In the genomic region with DNA sequence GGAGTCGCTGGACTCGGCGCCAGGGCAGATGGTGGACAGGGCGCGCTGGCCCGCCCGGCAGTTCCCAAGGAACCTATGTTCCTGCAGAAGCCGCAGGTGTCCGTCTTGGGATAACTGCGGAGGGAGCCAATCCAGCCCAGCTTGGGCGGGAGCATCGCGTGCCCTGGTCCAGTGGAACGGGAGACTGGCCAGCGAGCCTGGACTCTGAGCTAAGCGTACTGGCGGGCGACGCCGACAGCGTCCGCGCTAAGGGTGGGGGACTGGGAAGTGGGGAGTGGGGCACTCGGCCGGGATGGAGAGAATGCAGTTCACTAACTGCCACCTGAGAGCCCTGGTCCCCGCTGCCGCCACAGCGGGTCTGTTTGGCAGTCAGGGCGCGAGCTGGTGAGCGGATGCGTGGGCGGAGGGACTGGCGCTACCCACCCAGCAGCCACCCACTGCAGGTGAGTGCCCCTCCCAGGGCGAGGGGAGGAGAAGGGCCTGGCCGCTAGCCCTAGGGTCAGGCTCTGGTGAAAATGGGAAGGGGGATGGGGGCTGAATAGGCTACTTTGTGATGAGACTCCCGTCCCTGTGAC, we compare ENCODE assay signal across 8 cellular contexts. TPM values are rescaled to one million over a fixed set of nuclear protein-coding genes. Genes with fewer than 3 reads are reported as not detected.
DNase-seq lines count a peak whose midpoint lies in the region; ATAC-seq and TF ChIP-seq lines count a peak whose summit lies in the region.

No MANE protein-coding gene starts in this region.

- H3K27ac ChIP-seq in RWPE2 (ENCODE audit: poor library complexity, severe bottlenecking) = no peak overlapping the region

- peak overlapping the region; percentile 84 for H3K4me3 Mint-ChIP-seq in dendritic cell treated with granulocyte-macrophage colony-stimulating factor and Interleukin-4, amounts not matched to agents 40 ng/mL and 50 ng/mL, for 4 days
- peak overlapping the region; percentile 76 to 94 (median 84) for H3K4me3 Mint-ChIP-seq in naive thymus-derived CD8-positive, alpha-beta T cell

- no peak overlapping the region for H3K27ac Mint-ChIP-seq in dendritic cell treated with granulocyte-macrophage colony-stimulating factor and Interleukin-4, amounts not matched to agents 40 ng/mL and 50 ng/mL, for 4 days
- peak overlapping the region in 1 of 10 donors; percentile 71 for H3K27ac Mint-ChIP-seq in naive thymus-derived CD8-positive, alpha-beta T cell

- POLR2A ChIA-PET in naive thymus-derived CD8-positive, alpha-beta T cell (lab: Charles Lee) = no interaction called here

- no peaks in the 10 kb centered on the region for H3K9me3 ChIP-seq in RWPE2 (ENCODE audit: severe bottlenecking)

- H3K36me3 Mint-ChIP-seq in dendritic cell treated with granulocyte-macrophage colony-stimulating factor and Interleukin-4, amounts not matched to agents 40 ng/mL and 50 ng/mL, for 4 days (ENCODE audit: low read depth) = no peaks in the 10 kb centered on the region
- no peaks in the 10 kb centered on the region for H3K36me3 Mint-ChIP-seq in naive thymus-derived CD8-positive, alpha-beta T cell

- H3K4me1 ChIP-seq in RWPE2 (ENCODE audit: insufficient read depth, poor library complexity, severe bottlenecking) = no peaks in the 10 kb centered on the region

- peaks cover 37% of the 10 kb centered on the region for H3K4me1 Mint-ChIP-seq in dendritic cell treated with granulocyte-macrophage colony-stimulating factor and Interleukin-4, amounts not matched to agents 40 ng/mL and 50 ng/mL, for 4 days (ENCODE audit: low read depth)
- H3K4me1 Mint-ChIP-seq in naive thymus-derived CD8-positive, alpha-beta T cell = peaks cover 18 to 47% (median 20%) of the 10 kb centered on the region in 4 donors

- peaks cover 75% of the 10 kb centered on the region for H3K27me3 Mint-ChIP-seq in dendritic cell treated with granulocyte-macrophage colony-stimulating factor and Interleukin-4, amounts not matched to agents 40 ng/mL and 50 ng/mL, for 4 days
- H3K27me3 Mint-ChIP-seq in naive thymus-derived CD8-positive, alpha-beta T cell = peaks cover 5 to 23% (median 20%) of the 10 kb centered on the region in 5 donors

- ATAC-seq in RWPE2 (ENCODE audit: low read depth) = no peak
- ATAC-seq in naive thymus-derived CD8-positive, alpha-beta T cell = no peak
- ATAC-seq in GM21717 (IDR thresholded peaks at IDR 0.05; ENCODE audit: unreplicated experiment) = no peak
- no peak for ATAC-seq in GM19467 (IDR thresholded peaks at IDR 0.05; ENCODE audit: unreplicated experiment)

- TF ChIP-seq CTCF in AG09309 (IDR thresholded peaks at IDR 0.05; ENCODE audit: control insufficient read depth, insufficient read depth, low read depth, low read length, missing control alignments) = no peak
- no peak for TF ChIP-seq CTCF in RWPE2 (IDR thresholded peaks at IDR 0.05; ENCODE audit: poor library complexity, severe bottlenecking)

- no peaks in the 10 kb centered on the region for H3K36me3 ChIP-seq in RWPE2 (ENCODE audit: low read depth)

- H3K4me3 ChIP-seq in AG09309 (ENCODE audit: control insufficient read depth, low read depth, low read length) (peak overlapping the region; percentile 67), RWPE2 (ENCODE audit: severe bottlenecking) (peak overlapping the region; percentile 38)

- peaks cover 16% of the 10 kb centered on the region for H3K27me3 ChIP-seq in RWPE2 (ENCODE audit: insufficient read depth, poor library complexity, severe bottlenecking)

- intact Hi-C loops in dendritic cell treated with granulocyte-macrophage colony-stimulating factor and Interleukin-4, amounts not matched to agents 40 ng/mL and 50 ng/mL, for 4 days (cut with micrococcal nuclease) = loop anchor here (10.0 kb wide), 1 partner anchor 123 kb away; no protein-coding TSS in a partner anchor

- DNase-seq in AG09309 (ENCODE audit: low read depth) (no peak), RWPE2 (ENCODE audit: low spot score) (no peak), hepatic stellate cell (ENCODE audit: low spot score) (no peak), GDM1 (lab: John Stamatoyannopoulos, UW) (no peak)
- DNase-seq in naive thymus-derived CD8-positive, alpha-beta T cell = peak in 3 of 10 donors; percentile 17 to 27 (median 24)

- H3K9me3 Mint-ChIP-seq in dendritic cell treated with granulocyte-macrophage colony-stimulating factor and Interleukin-4, amounts not matched to agents 40 ng/mL and 50 ng/mL, for 4 days = no peaks in the 10 kb centered on the region
- peaks cover 0 to 2% (median 0%) of the 10 kb centered on the region in 9 donors for H3K9me3 Mint-ChIP-seq in naive thymus-derived CD8-positive, alpha-beta T cell

RNA-seq across cellular contexts. Expression of gene MAMLD1, which starts 1.3 kb away (rescaled TPM):
- total RNA-seq in naive thymus-derived CD8-positive, alpha-beta T cell = under 1 TPM; 0.30 to 0.31 TPM
- polyA plus RNA-seq in naive thymus-derived CD8-positive, alpha-beta T cell = under 1 TPM in 2 of 3 donors, not detected in 1; 0.40 to 0.46 TPM
